ENCODE assay signal across 24 cellular contexts in genomic region chr12:116578051-116578450, GRCh38. TPM values are rescaled to one million over a fixed set of nuclear protein-coding genes. Genes with fewer than 3 reads are reported as not detected.
A peak's percentile ranks its signal among the peaks of the same experiment; 100 is the strongest.
DNase-seq lines count a peak whose midpoint lies in the region; ATAC-seq and TF ChIP-seq lines count a peak whose summit lies in the region.
"Had no signal": no experiment of that assay in that cellular context is flagged by ENCODE, and none has a peak within 500 bp of the region (broad histone marks: within the 10 kb centered on the region; RNA-seq: fewer than 3 reads in every experiment).

No MANE protein-coding gene starts in this region.

- CTCF ChIA-PET in activated CD4-positive, alpha-beta T cell treated with anti-CD3 and anti-CD28 coated beads, Interleukin-2, amount 10 ng/mL, durations not matched to agents 7 days and 5 days (lab: Charles Lee), result interaction anchor here (1.1 kb wide), 1 partner anchor 8 kb away, joined by 3 read pairs; no protein-coding TSS in a partner anchor
- CTCF ChIA-PET in WTC11 (lab: Charles Lee), result no interaction called here

- no peak overlapping the region for H2BK120ac ChIP-seq in neuronal stem cell (ENCODE audit: low read depth, low read length)

- no peak for TF ChIP-seq CTCF in WTC11 (IDR thresholded peaks at IDR 0.05)
- no peak for TF ChIP-seq CTCF in GM13977 (IDR thresholded peaks at IDR 0.05; ENCODE audit: extremely low read depth, insufficient read depth, missing control alignments)
- TF ChIP-seq CTCF in endothelial cell (IDR thresholded peaks at IDR 0.05; ENCODE audit: unreplicated experiment), result no peak

- H3K36me3 ChIP-seq in neuronal stem cell (replicated peaks in 1 of 2; ENCODE audit: control insufficient read depth in 2 of 2, insufficient read depth in 2 of 2, low read length in 2 of 2), result no peaks in the 10 kb centered on the region
- H3K36me3 ChIP-seq: BE2C, BLaER1 had no signal

- no peaks in the 10 kb centered on the region for H3K36me3 Mint-ChIP-seq in activated CD4-positive, alpha-beta T cell treated with anti-CD3 and anti-CD28 coated beads, Interleukin-2, amount 10 ng/mL, durations not matched to agents 7 days and 5 days (ENCODE audit: low read depth)
- H3K36me3 Mint-ChIP-seq in WTC11 (no peaks in the 10 kb centered on the region), endothelial cell (ENCODE audit: low read depth, unreplicated experiment) (no peaks in the 10 kb centered on the region)
- H3K36me3 Mint-ChIP-seq: CD14-positive monocyte; CD4-positive, alpha-beta memory T cell; CD4-positive, CD25-positive, alpha-beta regulatory T cell; CD8-positive, alpha-beta memory T cell had no signal

- H2AFZ ChIP-seq in neuronal stem cell (ENCODE audit: low read length), result no peak overlapping the region

- H3K9me3 Mint-ChIP-seq in activated CD4-positive, alpha-beta T cell treated with anti-CD3 and anti-CD28 coated beads, Interleukin-2, amount 10 ng/mL, durations not matched to agents 7 days and 5 days, result peaks cover 2% of the 10 kb centered on the region
- H3K9me3 Mint-ChIP-seq in WTC11 (peaks cover 9% of the 10 kb centered on the region), endothelial cell (ENCODE audit: unreplicated experiment) (no peaks in the 10 kb centered on the region)
- H3K9me3 Mint-ChIP-seq: CD4-positive, alpha-beta memory T cell; CD8-positive, alpha-beta memory T cell had no signal

- no peak overlapping the region for H3K23ac ChIP-seq in neuronal stem cell (ENCODE audit: low read depth, low read length, poor library complexity)

- H3K27me3 ChIP-seq in neuronal stem cell (ENCODE audit: control insufficient read depth in 3 of 3, insufficient read depth in 3 of 3, low read depth in 1 of 3, low read length in 3 of 3), result no peaks in the 10 kb centered on the region
- H3K27me3 ChIP-seq: BE2C, BLaER1 had no signal

- peak overlapping the region; percentile 82 for H3K14ac ChIP-seq in neuronal stem cell (ENCODE audit: low read length)

- peak overlapping the region; percentile 17 for H3K27ac Mint-ChIP-seq in activated CD4-positive, alpha-beta T cell treated with anti-CD3 and anti-CD28 coated beads, Interleukin-2, amount 10 ng/mL, durations not matched to agents 7 days and 5 days
- H3K27ac Mint-ChIP-seq in WTC11 (no peak overlapping the region), endothelial cell (ENCODE audit: unreplicated experiment) (no peak overlapping the region)
- H3K27ac Mint-ChIP-seq: CD4-positive, alpha-beta memory T cell; CD4-positive, CD25-positive, alpha-beta regulatory T cell; CD8-positive, alpha-beta memory T cell had no signal

- H3K9ac ChIP-seq in neuronal stem cell (ENCODE audit: low read depth, low read length, poor library complexity), result no peak overlapping the region
- H3K9ac ChIP-seq: BLaER1 had no signal

- no peak for ATAC-seq in WTC11
- ATAC-seq: GM12878 had no signal

- no peaks in the 10 kb centered on the region for H3K9me3 ChIP-seq in neuronal stem cell (replicated peaks in 1 of 2; ENCODE audit: control insufficient read depth in 2 of 2, insufficient read depth in 1 of 2, low read depth in 1 of 2, low read length in 2 of 2)
- H3K9me3 ChIP-seq: BE2C had no signal

- no peaks in the 10 kb centered on the region for H3K27me3 Mint-ChIP-seq in activated CD4-positive, alpha-beta T cell treated with anti-CD3 and anti-CD28 coated beads, Interleukin-2, amount 10 ng/mL, durations not matched to agents 7 days and 5 days
- H3K27me3 Mint-ChIP-seq in WTC11 (ENCODE audit: low read depth), result no peaks in the 10 kb centered on the region
- H3K27me3 Mint-ChIP-seq in endothelial cell (ENCODE audit: unreplicated experiment), result no peaks in the 10 kb centered on the region

- H3K4me2 ChIP-seq in neuronal stem cell (ENCODE audit: insufficient read depth, low read length, poor library complexity, severe bottlenecking), result no peak overlapping the region
- H3K4me2 ChIP-seq: BLaER1 had no signal

- POLR2A ChIA-PET in activated CD4-positive, alpha-beta T cell treated with anti-CD3 and anti-CD28 coated beads, Interleukin-2, amount 10 ng/mL, durations not matched to agents 7 days and 5 days (lab: Charles Lee), result interaction anchor here (0.7 kb wide), 1 partner anchor 453 kb away, joined by 4 read pairs; no protein-coding TSS in a partner anchor
- POLR2A ChIA-PET in WTC11 (lab: Charles Lee), result no interaction called here

- no peak overlapping the region for H2BK15ac ChIP-seq in neuronal stem cell (ENCODE audit: low read length)

- H2AK5ac ChIP-seq in neuronal stem cell (ENCODE audit: low read depth, low read length), result no peak overlapping the region

- no peak overlapping the region for H3K27ac ChIP-seq in neuronal stem cell (replicated peaks; ENCODE audit: low read length)
- H3K27ac ChIP-seq: BLaER1 had no signal

- no peak overlapping the region for H4K8ac ChIP-seq in neuronal stem cell (ENCODE audit: low read depth, low read length)

- H2BK12ac ChIP-seq in neuronal stem cell (ENCODE audit: low read length), result no peak overlapping the region

- no peaks in the 10 kb centered on the region for H3K79me1 ChIP-seq in neuronal stem cell (ENCODE audit: low read depth, low read length)

- no peak overlapping the region for H4K91ac ChIP-seq in neuronal stem cell (ENCODE audit: low read depth, low read length, poor library complexity)

- H3K4me1 Mint-ChIP-seq in activated CD4-positive, alpha-beta T cell treated with anti-CD3 and anti-CD28 coated beads, Interleukin-2, amount 10 ng/mL, durations not matched to agents 7 days and 5 days, result peaks cover 5% of the 10 kb centered on the region
- H3K4me1 Mint-ChIP-seq in WTC11 (peaks cover 14% of the 10 kb centered on the region), endothelial cell (ENCODE audit: unreplicated experiment) (no peaks in the 10 kb centered on the region)
- H3K4me1 Mint-ChIP-seq: CD4-positive, alpha-beta memory T cell; CD8-positive, alpha-beta memory T cell had no signal

- H3K4me3 Mint-ChIP-seq in activated CD4-positive, alpha-beta T cell treated with anti-CD3 and anti-CD28 coated beads, Interleukin-2, amount 10 ng/mL, durations not matched to agents 7 days and 5 days, result no peak overlapping the region
- H3K4me3 Mint-ChIP-seq in WTC11 (no peak overlapping the region), endothelial cell (ENCODE audit: unreplicated experiment) (no peak overlapping the region)
- H3K4me3 Mint-ChIP-seq: CD14-positive monocyte; CD4-positive, CD25-positive, alpha-beta regulatory T cell; CD8-positive, alpha-beta memory T cell had no signal

- no CpG with 5 or more reads among the region's 1 CpG for WGBS in neuronal stem cell (ENCODE audit: extremely low coverage in 2 of 2, insufficient read length in 2 of 2, insufficient replicate concordance in 1 of 2), 2 donors

- no peak overlapping the region for H2BK5ac ChIP-seq in neuronal stem cell (ENCODE audit: low read length)

- H3K18ac ChIP-seq in neuronal stem cell (ENCODE audit: low read length), result no peak overlapping the region

- no peak overlapping the region for H3K4me3 ChIP-seq in neuronal stem cell (ENCODE audit: low read length in 2 of 2)
- H3K4me3 ChIP-seq: BLaER1, GM12878 had no signal

- H3K4me1 ChIP-seq in neuronal stem cell (ENCODE audit: control insufficient read depth in 2 of 2, insufficient read depth in 1 of 2, low read depth in 1 of 2, low read length in 2 of 2), result peaks cover 0 to 2% of the 10 kb centered on the region in 2 donors

- H3K4ac ChIP-seq in neuronal stem cell (ENCODE audit: low read length), result no peak overlapping the region

- in situ Hi-C loops in GM13977 (cut with MboI; ENCODE audit: low pct_unique_long_range_greater_than_20kb, low sequenced_read_pairs, unreplicated experiment), result no loop called here

- no peak for DNase-seq in activated CD4-positive, alpha-beta T cell treated with anti-CD3 and anti-CD28 coated beads, Interleukin-2, amount 10 ng/mL, durations not matched to agents 7 days and 5 days
- DNase-seq in activated CD4-positive, alpha-beta T cell treated with anti-CD3 and anti-CD28 coated beads for 1 hour, result no peak
- no peak for DNase-seq in WTC11 (ENCODE audit: low spot score)
- no peak for DNase-seq in neuronal stem cell (ENCODE audit: low spot score)
- no peak for DNase-seq in GM13977 (ENCODE audit: low spot score)
- DNase-seq in endothelial cell (ENCODE audit: low spot score), result no peak
- DNase-seq: 8988T; ACHN; BE2C; C1 segment of cervical spinal cord; CD4-positive, alpha-beta memory T cell; CD4-positive, CD25-positive, alpha-beta regulatory T cell; CD8-positive, alpha-beta memory T cell; COR-L47; DMS 273 treated with DMSO at 0.1 percent for 48 hours; DMS153; DMS53; DMS79; DND-41; EL; GDM1 had no signal

TF ChIP-seq in WTC11, 78 proteins besides CTCF, POLR2A, EP300 and RAD21 (continues in another document):
- TF ChIP-seq ERG (CRISPR knock-in tag; IDR thresholded peaks at IDR 0.05), result no peak
- TF ChIP-seq ZNF512 (CRISPR knock-in tag; IDR thresholded peaks at IDR 0.05; ENCODE audit: borderline replicate concordance), result peak; percentile 73; the same call in 1 of the 2 replicates

RNA-seq across cellular contexts. Expression of gene MAP1LC3B2, which starts 18.9 kb away (rescaled TPM):
- 1 to 10 TPM; 1.0 to 1.5 TPM for total RNA-seq in activated CD4-positive, alpha-beta T cell treated with anti-CD3 and anti-CD28 coated beads, Interleukin-2, amount 10 ng/mL, durations not matched to agents 7 days and 5 days
- total RNA-seq in WTC11 (2021) (2.2 to 3.0 TPM (median 2.5 TPM) in 3 replicates), endothelial cell (ENCODE audit: unreplicated experiment) (not detected)
- 1.5 TPM for polyA plus RNA-seq in neuronal stem cell (2013, experiment 1 of 2)
- polyA plus RNA-seq in neuronal stem cell (2013, experiment 2 of 2), result 1.5 TPM
- total RNA-seq: GM12878 had no signal
